In the genomic region with DNA sequence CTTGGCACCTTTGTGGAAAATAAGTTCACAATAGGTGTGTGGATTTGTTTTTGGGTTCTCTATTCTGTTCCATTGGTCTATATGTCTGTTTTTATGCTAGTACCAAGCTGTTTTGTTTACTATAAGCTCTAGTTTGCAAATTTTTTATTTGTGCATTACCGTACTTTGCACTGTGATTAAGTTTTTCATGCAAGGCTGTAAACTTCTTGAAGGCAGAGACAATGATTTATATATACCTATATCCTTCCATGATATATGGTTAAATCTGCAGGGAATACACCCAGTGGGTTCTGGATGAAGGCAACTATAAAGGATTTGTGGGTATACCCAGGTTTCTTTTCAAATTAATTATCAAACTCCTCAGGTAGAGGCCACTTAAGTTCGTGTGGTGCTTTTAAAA, we compare ENCODE assay signal across 18 cellular contexts.
"Had no signal": no experiment of that assay in that cellular context is flagged by ENCODE, and none has a peak within 500 bp of the region (broad histone marks: within the 10 kb centered on the region; RNA-seq: fewer than 3 reads in every experiment).

No MANE protein-coding gene starts in this region.

- H3K9me3 Mint-ChIP-seq: naive thymus-derived CD8-positive, alpha-beta T cell; neural crest cell; stimulated activated effector memory CD8-positive, alpha-beta T cell treated with anti-CD3 and anti-CD28 coated beads, Interleukin-12 subunit alpha, Interleukin-12 subunit beta, amount 100 ng/mL, for 72 hours; stimulated activated naive CD8-positive, alpha-beta T cell treated with anti-CD3 and anti-CD28 coated beads, Interleukin-15, Interleukin-2, amounts not matched to agents 100 ng/mL and 50 ng/mL, for 24 hours had no signal

- H3K9me3 ChIP-seq: breast epithelium, upper lobe of right lung had no signal

- H3K27me3 Mint-ChIP-seq: naive thymus-derived CD8-positive, alpha-beta T cell; stimulated activated naive CD8-positive, alpha-beta T cell treated with anti-CD3 and anti-CD28 coated beads, Interleukin-15, Interleukin-2, amounts not matched to agents 100 ng/mL and 50 ng/mL, for 24 hours had no signal

- H3K79me2 ChIP-seq: hepatocyte had no signal

- H3K27me3 ChIP-seq: breast epithelium, dorsolateral prefrontal cortex, hepatocyte, upper lobe of right lung had no signal

- H2AFZ ChIP-seq: hepatocyte had no signal

- ATAC-seq: left cardiac atrium; naive thymus-derived CD8-positive, alpha-beta T cell; right cardiac atrium; stimulated activated effector memory CD8-positive, alpha-beta T cell treated with anti-CD3 and anti-CD28 coated beads, Interleukin-12 subunit alpha, Interleukin-12 subunit beta, amount 100 ng/mL, for 72 hours had no signal

- H3K4me3 ChIP-seq: breast epithelium, dorsolateral prefrontal cortex, hepatocyte, upper lobe of right lung had no signal

- H3K36me3 ChIP-seq: breast epithelium had no signal

- DNase-seq: central memory CD4-positive, alpha-beta T cell; cortex of kidney; dorsolateral prefrontal cortex; effector CD8-positive, alpha-beta T cell; kidney; left cardiac atrium; mammary epithelial cell; naive thymus-derived CD8-positive, alpha-beta T cell; right cardiac atrium; stimulated activated CD4-positive, alpha-beta T cell treated with anti-CD3 and anti-CD28 coated beads, Interleukin-4, amount 100 ng/mL, for 1 hour; stimulated activated CD8-positive, alpha-beta memory T cell treated with anti-CD3 and anti-CD28 coated beads, Interleukin-4, amount 100 ng/mL, for 48 hours; substantia nigra; upper lobe of right lung had no signal

- H3K27ac Mint-ChIP-seq: naive thymus-derived CD8-positive, alpha-beta T cell; stimulated activated effector memory CD8-positive, alpha-beta T cell treated with anti-CD3 and anti-CD28 coated beads, Interleukin-12 subunit alpha, Interleukin-12 subunit beta, amount 100 ng/mL, for 72 hours; stimulated activated naive CD8-positive, alpha-beta T cell treated with anti-CD3 and anti-CD28 coated beads, Interleukin-15, Interleukin-2, amounts not matched to agents 100 ng/mL and 50 ng/mL, for 24 hours had no signal

- H3K4me1 ChIP-seq: breast epithelium had no signal

- H3K4me2 ChIP-seq: hepatocyte had no signal

- H3K27ac ChIP-seq: breast epithelium, hepatocyte, upper lobe of right lung had no signal

- H3K36me3 Mint-ChIP-seq: stimulated activated effector memory CD8-positive, alpha-beta T cell treated with anti-CD3 and anti-CD28 coated beads, Interleukin-12 subunit alpha, Interleukin-12 subunit beta, amount 100 ng/mL, for 72 hours had no signal

- H3K4me3 Mint-ChIP-seq: naive thymus-derived CD8-positive, alpha-beta T cell; neural crest cell; stimulated activated effector memory CD8-positive, alpha-beta T cell treated with anti-CD3 and anti-CD28 coated beads, Interleukin-12 subunit alpha, Interleukin-12 subunit beta, amount 100 ng/mL, for 72 hours; stimulated activated naive CD8-positive, alpha-beta T cell treated with anti-CD3 and anti-CD28 coated beads, Interleukin-15, Interleukin-2, amounts not matched to agents 100 ng/mL and 50 ng/mL, for 24 hours had no signal
